7 cellular contexts compared by ENCODE assay signal in genomic region chr21:13876999-13877398, GRCh38.
DNase-seq lines count a peak whose midpoint lies in the region; ATAC-seq and TF ChIP-seq lines count a peak whose summit lies in the region.
"Not testable (repeated sequence)": the region's sequence is repeated elsewhere in the genome, so short reads cannot be mapped to it uniquely, and the experiment has no call there.

No MANE protein-coding gene starts in this region.

- not testable (repeated sequence) for ATAC-seq in central memory CD8-positive, alpha-beta T cell (replicated peaks; ENCODE audit: extremely low read depth, poor library complexity, severe bottlenecking); natural killer cell

- POLR2A ChIA-PET in Caco-2 (lab: Charles Lee); MCF 10A (lab: Yijun Ruan, JAX): not testable (repeated sequence)

- not testable (repeated sequence) for H3K36me3 Mint-ChIP-seq in Caco-2 (ENCODE audit: insufficient read depth, unreplicated experiment); MCF 10A (ENCODE audit: insufficient read depth, unreplicated experiment); central memory CD8-positive, alpha-beta T cell (ENCODE audit: insufficient read depth); natural killer cell

- H3K4me1 ChIP-seq in Caco-2 = not testable (repeated sequence)

- not testable (repeated sequence) for H3K9me3 Mint-ChIP-seq in Caco-2 (ENCODE audit: unreplicated experiment); MCF 10A (ENCODE audit: unreplicated experiment); central memory CD8-positive, alpha-beta T cell
- H3K9me3 Mint-ChIP-seq in natural killer cell = peaks cover 0 to 16% of the 10 kb centered on the region in 2 donors

- peak overlapping the region; percentile 55 for H3K27ac ChIP-seq in 22Rv1

- H3K4me3 ChIP-seq in Caco-2 (ENCODE audit: low read depth, low read length); epithelial cell of esophagus (ENCODE audit: low read length): not testable (repeated sequence)

- DNase-seq in Caco-2 = peak; percentile 27 to 42
- DNase-seq in SIG-M5 treated with dmso at 0.1 percent for 504 hours (lab: John Stamatoyannopoulos, UW; ENCODE audit: unreplicated experiment) = peak; percentile 7
- DNase-seq in MCF 10A (ENCODE audit: unreplicated experiment) = peak; percentile 0
- not testable (repeated sequence) for DNase-seq in central memory CD8-positive, alpha-beta T cell (ENCODE audit: low spot score in 2 of 2); natural killer cell
- DNase-seq in epithelial cell of esophagus (ENCODE audit: low read depth) = peak; percentile 2

- H3K27ac Mint-ChIP-seq in Caco-2 (ENCODE audit: unreplicated experiment) (peak overlapping the region; percentile 82), natural killer cell (peak overlapping the region; percentile 37 to 76)
- H3K27ac Mint-ChIP-seq in MCF 10A (ENCODE audit: low read depth, unreplicated experiment) = not testable (repeated sequence)
- peak overlapping the region; percentile 9 for H3K27ac Mint-ChIP-seq in central memory CD8-positive, alpha-beta T cell (ENCODE audit: low read depth)

- not testable (repeated sequence) for H3K9me3 ChIP-seq in Caco-2

- not testable (repeated sequence) for H3K27me3 ChIP-seq in Caco-2 (replicated peaks; ENCODE audit: control insufficient read depth, insufficient read depth, low read length)

- H3K4me1 Mint-ChIP-seq in Caco-2 (ENCODE audit: low read depth, unreplicated experiment) (peaks cover 29% of the 10 kb centered on the region), natural killer cell (peaks cover 20 to 34% of the 10 kb centered on the region in 2 donors)
- not testable (repeated sequence) for H3K4me1 Mint-ChIP-seq in MCF 10A (ENCODE audit: insufficient read depth, unreplicated experiment)
- peaks cover 42% of the 10 kb centered on the region for H3K4me1 Mint-ChIP-seq in central memory CD8-positive, alpha-beta T cell

- not testable (repeated sequence) for TF ChIP-seq CTCF in 22Rv1 (IDR thresholded peaks at IDR 0.05); Caco-2 (IDR thresholded peaks at IDR 0.05; ENCODE audit: insufficient read depth in 1 of 2, low read depth in 1 of 2, low read length in 1 of 2, severe bottlenecking in 1 of 2, unreplicated experiment in 1 of 2); MCF 10A (IDR thresholded peaks at IDR 0.05; ENCODE audit: unreplicated experiment); epithelial cell of esophagus (IDR thresholded peaks at IDR 0.05; ENCODE audit: insufficient read depth, low read depth, low read length, missing control alignments); natural killer cell (IDR thresholded peaks at IDR 0.05)

- H3K27me3 Mint-ChIP-seq in Caco-2 (ENCODE audit: insufficient read depth, unreplicated experiment); MCF 10A (ENCODE audit: insufficient read depth, unreplicated experiment); central memory CD8-positive, alpha-beta T cell; natural killer cell (ENCODE audit: low read depth in 2 of 2): not testable (repeated sequence)

- intact Hi-C loops in Caco-2 (cut with micrococcal nuclease; ENCODE audit: unreplicated experiment); MCF 10A (cut with micrococcal nuclease); natural killer cell (cut with micrococcal nuclease): not testable (repeated sequence)

- BruUV-seq in Caco-2 (replicated peaks; lab: Mats Ljungman, UMichigan); MCF 10A (replicated peaks; lab: Mats Ljungman, UMichigan): not testable (repeated sequence)

- H3K4me3 Mint-ChIP-seq in Caco-2 (ENCODE audit: unreplicated experiment) = peak overlapping the region; percentile 47
- not testable (repeated sequence) for H3K4me3 Mint-ChIP-seq in MCF 10A (ENCODE audit: unreplicated experiment); central memory CD8-positive, alpha-beta T cell
- H3K4me3 Mint-ChIP-seq in natural killer cell = peak overlapping the region; percentile 56

- CTCF ChIA-PET in Caco-2 (lab: Charles Lee); MCF 10A (lab: Yijun Ruan, JAX): not testable (repeated sequence)

- not testable (repeated sequence) for H3K36me3 ChIP-seq in Caco-2 (ENCODE audit: control insufficient read depth, insufficient read depth, low read length)
